1 cellular context compared by ENCODE assay signal in the genomic region with DNA sequence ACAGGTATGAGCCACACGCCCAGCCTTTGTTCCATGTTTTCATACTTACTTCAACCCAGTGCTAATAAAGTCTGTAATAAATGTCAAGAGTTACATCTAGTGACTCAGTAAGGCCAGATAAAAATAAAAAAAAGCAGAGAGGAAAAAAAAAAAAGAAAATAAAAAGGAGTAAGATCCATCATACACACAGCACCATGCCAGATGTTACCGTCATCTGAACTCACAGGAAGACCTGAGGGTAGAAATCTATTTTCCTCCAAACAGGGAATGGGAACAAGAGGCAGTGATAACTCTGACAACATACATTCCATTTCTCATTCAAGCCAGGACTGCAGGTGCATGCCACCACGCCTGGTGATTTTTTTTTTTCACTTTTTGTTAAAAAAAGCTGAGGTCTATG.
TF ChIP-seq lines count a peak whose summit lies in the region.

No MANE protein-coding gene starts in this region.

TF ChIP-seq in GM12878, 131 proteins besides CTCF, POLR2A, EP300 and RAD21:
- TF ChIP-seq, protein P1, sequence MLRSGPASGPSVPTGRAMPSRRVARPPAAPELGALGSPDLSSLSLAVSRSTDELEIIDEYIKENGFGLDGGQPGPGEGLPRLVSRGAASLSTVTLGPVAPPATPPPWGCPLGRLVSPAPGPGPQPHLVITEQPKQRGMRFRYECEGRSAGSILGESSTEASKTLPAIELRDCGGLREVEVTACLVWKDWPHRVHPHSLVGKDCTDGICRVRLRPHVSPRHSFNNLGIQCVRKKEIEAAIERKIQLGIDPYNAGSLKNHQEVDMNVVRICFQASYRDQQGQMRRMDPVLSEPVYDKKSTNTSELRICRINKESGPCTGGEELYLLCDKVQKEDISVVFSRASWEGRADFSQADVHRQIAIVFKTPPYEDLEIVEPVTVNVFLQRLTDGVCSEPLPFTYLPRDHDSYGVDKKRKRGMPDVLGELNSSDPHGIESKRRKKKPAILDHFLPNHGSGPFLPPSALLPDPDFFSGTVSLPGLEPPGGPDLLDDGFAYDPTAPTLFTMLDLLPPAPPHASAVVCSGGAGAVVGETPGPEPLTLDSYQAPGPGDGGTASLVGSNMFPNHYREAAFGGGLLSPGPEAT (IDR thresholded peaks at IDR 0.05; ENCODE audit: low read depth) = no peak
- TF ChIP-seq RB1 (IDR thresholded peaks at IDR 0.05; ENCODE audit: borderline replicate concordance) (no peak), STAT1 (conservative IDR thresholded peaks at IDR 0.05) (no peak), MTA2 (IDR thresholded peaks at IDR 0.05; ENCODE audit: low read depth) (no peak), ZNF622 (IDR thresholded peaks at IDR 0.05) (no peak), ZNF207 (IDR thresholded peaks at IDR 0.05; ENCODE audit: borderline replicate concordance) (no peak), HDAC6 (IDR thresholded peaks at IDR 0.05; ENCODE audit: unreplicated experiment) (no peak), NR2F1 (conservative IDR thresholded peaks at IDR 0.05) (no peak), NBN (IDR thresholded peaks at IDR 0.05) (no peak), POLR2AphosphoS2 (IDR thresholded peaks at IDR 0.05; ENCODE audit: low read depth, low read length) (no peak), SREBF1 (IDR thresholded peaks at IDR 0.05; ENCODE audit: low read length) (no peak), SMAD1 (IDR thresholded peaks at IDR 0.05; ENCODE audit: low read depth, partially characterized antibody) (no peak), YBX1 (IDR thresholded peaks at IDR 0.05) (no peak), SIN3A (IDR thresholded peaks at IDR 0.05; ENCODE audit: low read depth, low read length) (no peak), PML (IDR thresholded peaks at IDR 0.05; ENCODE audit: low read length) (no peak)
- TF ChIP-seq, protein P2, sequence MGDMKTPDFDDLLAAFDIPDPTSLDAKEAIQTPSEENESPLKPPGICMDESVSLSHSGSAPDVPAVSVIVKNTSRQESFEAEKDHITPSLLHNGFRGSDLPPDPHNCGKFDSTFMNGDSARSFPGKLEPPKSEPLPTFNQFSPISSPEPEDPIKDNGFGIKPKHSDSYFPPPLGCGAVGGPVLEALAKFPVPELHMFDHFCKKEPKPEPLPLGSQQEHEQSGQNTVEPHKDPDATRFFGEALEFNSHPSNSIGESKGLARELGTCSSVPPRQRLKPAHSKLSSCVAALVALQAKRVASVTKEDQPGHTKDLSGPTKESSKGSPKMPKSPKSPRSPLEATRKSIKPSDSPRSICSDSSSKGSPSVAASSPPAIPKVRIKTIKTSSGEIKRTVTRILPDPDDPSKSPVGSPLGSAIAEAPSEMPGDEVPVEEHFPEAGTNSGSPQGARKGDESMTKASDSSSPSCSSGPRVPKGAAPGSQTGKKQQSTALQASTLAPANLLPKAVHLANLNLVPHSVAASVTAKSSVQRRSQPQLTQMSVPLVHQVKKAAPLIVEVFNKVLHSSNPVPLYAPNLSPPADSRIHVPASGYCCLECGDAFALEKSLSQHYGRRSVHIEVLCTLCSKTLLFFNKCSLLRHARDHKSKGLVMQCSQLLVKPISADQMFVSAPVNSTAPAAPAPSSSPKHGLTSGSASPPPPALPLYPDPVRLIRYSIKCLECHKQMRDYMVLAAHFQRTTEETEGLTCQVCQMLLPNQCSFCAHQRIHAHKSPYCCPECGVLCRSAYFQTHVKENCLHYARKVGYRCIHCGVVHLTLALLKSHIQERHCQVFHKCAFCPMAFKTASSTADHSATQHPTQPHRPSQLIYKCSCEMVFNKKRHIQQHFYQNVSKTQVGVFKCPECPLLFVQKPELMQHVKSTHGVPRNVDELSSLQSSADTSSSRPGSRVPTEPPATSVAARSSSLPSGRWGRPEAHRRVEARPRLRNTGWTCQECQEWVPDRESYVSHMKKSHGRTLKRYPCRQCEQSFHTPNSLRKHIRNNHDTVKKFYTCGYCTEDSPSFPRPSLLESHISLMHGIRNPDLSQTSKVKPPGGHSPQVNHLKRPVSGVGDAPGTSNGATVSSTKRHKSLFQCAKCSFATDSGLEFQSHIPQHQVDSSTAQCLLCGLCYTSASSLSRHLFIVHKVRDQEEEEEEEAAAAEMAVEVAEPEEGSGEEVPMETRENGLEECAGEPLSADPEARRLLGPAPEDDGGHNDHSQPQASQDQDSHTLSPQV (IDR thresholded peaks at IDR 0.05) = no peak
- TF ChIP-seq, protein P3, sequence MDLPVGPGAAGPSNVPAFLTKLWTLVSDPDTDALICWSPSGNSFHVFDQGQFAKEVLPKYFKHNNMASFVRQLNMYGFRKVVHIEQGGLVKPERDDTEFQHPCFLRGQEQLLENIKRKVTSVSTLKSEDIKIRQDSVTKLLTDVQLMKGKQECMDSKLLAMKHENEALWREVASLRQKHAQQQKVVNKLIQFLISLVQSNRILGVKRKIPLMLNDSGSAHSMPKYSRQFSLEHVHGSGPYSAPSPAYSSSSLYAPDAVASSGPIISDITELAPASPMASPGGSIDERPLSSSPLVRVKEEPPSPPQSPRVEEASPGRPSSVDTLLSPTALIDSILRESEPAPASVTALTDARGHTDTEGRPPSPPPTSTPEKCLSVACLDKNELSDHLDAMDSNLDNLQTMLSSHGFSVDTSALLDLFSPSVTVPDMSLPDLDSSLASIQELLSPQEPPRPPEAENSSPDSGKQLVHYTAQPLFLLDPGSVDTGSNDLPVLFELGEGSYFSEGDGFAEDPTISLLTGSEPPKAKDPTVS (IDR thresholded peaks at IDR 0.05; ENCODE audit: low read depth, low read length) = no peak
- TF ChIP-seq, protein P4, sequence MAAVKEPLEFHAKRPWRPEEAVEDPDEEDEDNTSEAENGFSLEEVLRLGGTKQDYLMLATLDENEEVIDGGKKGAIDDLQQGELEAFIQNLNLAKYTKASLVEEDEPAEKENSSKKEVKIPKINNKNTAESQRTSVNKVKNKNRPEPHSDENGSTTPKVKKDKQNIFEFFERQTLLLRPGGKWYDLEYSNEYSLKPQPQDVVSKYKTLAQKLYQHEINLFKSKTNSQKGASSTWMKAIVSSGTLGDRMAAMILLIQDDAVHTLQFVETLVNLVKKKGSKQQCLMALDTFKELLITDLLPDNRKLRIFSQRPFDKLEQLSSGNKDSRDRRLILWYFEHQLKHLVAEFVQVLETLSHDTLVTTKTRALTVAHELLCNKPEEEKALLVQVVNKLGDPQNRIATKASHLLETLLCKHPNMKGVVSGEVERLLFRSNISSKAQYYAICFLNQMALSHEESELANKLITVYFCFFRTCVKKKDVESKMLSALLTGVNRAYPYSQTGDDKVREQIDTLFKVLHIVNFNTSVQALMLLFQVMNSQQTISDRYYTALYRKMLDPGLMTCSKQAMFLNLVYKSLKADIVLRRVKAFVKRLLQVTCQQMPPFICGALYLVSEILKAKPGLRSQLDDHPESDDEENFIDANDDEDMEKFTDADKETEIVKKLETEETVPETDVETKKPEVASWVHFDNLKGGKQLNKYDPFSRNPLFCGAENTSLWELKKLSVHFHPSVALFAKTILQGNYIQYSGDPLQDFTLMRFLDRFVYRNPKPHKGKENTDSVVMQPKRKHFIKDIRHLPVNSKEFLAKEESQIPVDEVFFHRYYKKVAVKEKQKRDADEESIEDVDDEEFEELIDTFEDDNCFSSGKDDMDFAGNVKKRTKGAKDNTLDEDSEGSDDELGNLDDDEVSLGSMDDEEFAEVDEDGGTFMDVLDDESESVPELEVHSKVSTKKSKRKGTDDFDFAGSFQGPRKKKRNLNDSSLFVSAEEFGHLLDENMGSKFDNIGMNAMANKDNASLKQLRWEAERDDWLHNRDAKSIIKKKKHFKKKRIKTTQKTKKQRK (IDR thresholded peaks at IDR 0.05; ENCODE audit: low read depth, low read length) = no peak
- TF ChIP-seq, protein P5, sequence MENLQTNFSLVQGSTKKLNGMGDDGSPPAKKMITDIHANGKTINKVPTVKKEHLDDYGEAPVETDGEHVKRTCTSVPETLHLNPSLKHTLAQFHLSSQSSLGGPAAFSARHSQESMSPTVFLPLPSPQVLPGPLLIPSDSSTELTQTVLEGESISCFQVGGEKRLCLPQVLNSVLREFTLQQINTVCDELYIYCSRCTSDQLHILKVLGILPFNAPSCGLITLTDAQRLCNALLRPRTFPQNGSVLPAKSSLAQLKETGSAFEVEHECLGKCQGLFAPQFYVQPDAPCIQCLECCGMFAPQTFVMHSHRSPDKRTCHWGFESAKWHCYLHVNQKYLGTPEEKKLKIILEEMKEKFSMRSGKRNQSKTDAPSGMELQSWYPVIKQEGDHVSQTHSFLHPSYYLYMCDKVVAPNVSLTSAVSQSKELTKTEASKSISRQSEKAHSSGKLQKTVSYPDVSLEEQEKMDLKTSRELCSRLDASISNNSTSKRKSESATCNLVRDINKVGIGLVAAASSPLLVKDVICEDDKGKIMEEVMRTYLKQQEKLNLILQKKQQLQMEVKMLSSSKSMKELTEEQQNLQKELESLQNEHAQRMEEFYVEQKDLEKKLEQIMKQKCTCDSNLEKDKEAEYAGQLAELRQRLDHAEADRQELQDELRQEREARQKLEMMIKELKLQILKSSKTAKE (IDR thresholded peaks at IDR 0.05; ENCODE audit: low read depth, poor library complexity, severe bottlenecking) = no peak
TF ChIP-seq in GM12878: peak in this region for 0.
